In the genomic region with DNA sequence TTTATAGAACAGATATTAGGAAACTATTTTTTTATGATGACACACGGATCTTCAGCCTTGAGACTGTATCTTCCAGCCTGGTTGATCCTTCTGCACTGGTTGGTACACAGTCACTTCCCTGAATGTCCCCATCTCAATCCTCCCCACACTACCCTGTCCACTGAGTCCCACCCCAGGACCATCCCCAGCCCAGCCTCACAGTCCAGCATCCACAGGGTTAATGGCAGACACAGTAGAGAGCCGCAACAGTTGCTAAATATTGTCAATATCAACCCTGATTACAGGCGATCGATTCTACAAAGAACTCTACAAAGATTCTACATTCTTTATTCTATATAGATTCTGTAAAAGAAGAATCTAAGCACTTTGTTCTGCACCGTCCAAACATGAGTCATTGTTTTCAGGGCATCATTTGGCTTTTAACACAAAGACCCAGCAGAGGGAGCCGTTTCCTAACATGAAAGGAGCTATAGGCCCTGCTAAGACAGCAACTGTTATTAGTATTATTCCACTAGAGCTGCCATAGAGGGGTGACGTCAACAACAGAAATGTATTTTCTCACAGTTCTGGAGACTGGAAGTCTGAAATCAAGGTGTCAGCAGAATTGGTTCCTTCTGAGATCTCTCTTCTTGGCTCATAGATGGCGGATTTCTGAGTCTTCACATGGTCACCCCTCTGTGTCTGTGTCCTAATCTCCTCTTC, we compare ENCODE assay signal across 8 cellular contexts. TPM values are rescaled to one million over a fixed set of nuclear protein-coding genes. Genes with fewer than 3 reads are reported as not detected.
A peak's percentile ranks its signal among the peaks of the same experiment; 100 is the strongest.
DNase-seq lines count a peak whose midpoint lies in the region; ATAC-seq and TF ChIP-seq lines count a peak whose summit lies in the region.

No MANE protein-coding gene starts in this region.

- peak; percentile 90 for DNase-seq in AG10803 (ENCODE audit: low read depth)
- DNase-seq in NCI-H345 (lab: John Stamatoyannopoulos, UW), result peak; percentile 89
- DNase-seq in activated CD4-positive, CD25-positive, alpha-beta regulatory T cell (lab: John Stamatoyannopoulos, UW), result peak; percentile 48 to 67 (median 60)
- DNase-seq in cerebellar cortex (ENCODE audit: low spot score), result peak; percentile 92
- peak in 1 of 2 donors; percentile 81 for DNase-seq in left lung
- peak; percentile 58 to 73 for DNase-seq in stimulated activated CD4-positive, alpha-beta T cell treated with anti-CD3 and anti-CD28 coated beads, Interleukin-4, amount 100 ng/mL, for 48 hours (ENCODE audit: low read depth in 2 of 2)

- H3K9me3 ChIP-seq in left lung, result no peaks in the 10 kb centered on the region

- TF ChIP-seq CTCF in AG10803 (conservative IDR thresholded peaks at IDR 0.05; ENCODE audit: low read length), result peak; percentile 86
- peak; percentile 65 to 86 for TF ChIP-seq CTCF in left lung (IDR thresholded peaks at IDR 0.05)

- H3K27ac ChIP-seq in left lung, result peak overlapping the region; percentile 57 to 83

- H3K27me3 ChIP-seq in left lung, result no peaks in the 10 kb centered on the region

- intact Hi-C loops in left lung (cut with DNase I), result loop anchor here in 1 of 2 donors (2.0 to 10.0 kb wide), 4 partner anchors 175 to 365 kb away; no protein-coding TSS in a partner anchor

- peaks cover 19 to 69% of the 10 kb centered on the region in 2 donors for H3K4me1 ChIP-seq in left lung

- peak; percentile 68 for ATAC-seq in GM18873 (IDR thresholded peaks at IDR 0.05; ENCODE audit: low FRiP score, unreplicated experiment)
- peak; percentile 76 for ATAC-seq in HG03280 (IDR thresholded peaks at IDR 0.05; ENCODE audit: unreplicated experiment)
- peak; percentile 62 for ATAC-seq in left lung

- H3K36me3 ChIP-seq in left lung, result no peaks in the 10 kb centered on the region

- H3K4me3 ChIP-seq in AG10803 (ENCODE audit: low read length) (no peak overlapping the region), left lung (no peak overlapping the region)

RNA-seq across cellular contexts. Expression of a gene that starts 30.1 kb away (rescaled TPM):
- total RNA-seq in left lung, result 10 to 100 TPM; 46.3 to 50.1 TPM
